In the genomic region with DNA sequence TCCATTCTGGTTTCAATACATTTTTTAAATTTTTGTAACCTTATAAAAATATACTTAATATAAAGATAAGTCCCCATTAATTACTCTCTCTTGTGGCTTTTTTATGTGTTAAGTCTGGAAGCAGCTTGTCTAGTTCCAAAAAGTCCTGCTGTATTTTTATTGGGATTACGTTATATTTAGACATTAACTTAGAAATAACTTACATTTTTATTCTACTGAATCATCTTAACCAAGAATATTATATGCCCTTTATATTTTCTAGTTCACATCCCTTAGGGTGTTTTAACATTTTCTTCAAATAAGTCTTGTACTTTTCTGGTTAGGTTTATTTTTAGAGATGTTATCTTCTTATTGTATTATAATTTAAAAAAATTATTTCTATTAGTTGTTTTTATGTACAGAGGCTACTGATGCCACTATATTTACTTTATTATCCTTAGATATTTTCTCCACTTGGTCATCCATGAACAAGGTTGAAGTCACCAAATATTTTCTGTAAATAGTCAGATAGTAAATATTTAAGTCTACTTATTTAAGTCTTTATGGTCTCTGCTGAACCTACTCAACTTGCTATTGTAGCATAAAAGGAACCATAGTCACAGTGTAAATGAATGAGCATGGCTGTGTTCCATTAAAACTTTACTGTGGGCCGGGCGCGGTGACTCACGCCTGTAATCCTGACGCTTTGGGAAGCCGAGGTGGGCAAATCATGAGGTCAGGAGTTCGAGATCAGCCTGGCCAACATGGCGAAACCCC, we compare ENCODE assay signal across 30 cellular contexts.
DNase-seq lines count a peak whose midpoint lies in the region; ATAC-seq and TF ChIP-seq lines count a peak whose summit lies in the region.
"Had no signal": no experiment of that assay in that cellular context is flagged by ENCODE, and none has a peak within 500 bp of the region (broad histone marks: within the 10 kb centered on the region; RNA-seq: fewer than 3 reads in every experiment).

No MANE protein-coding gene starts in this region.

- TF ChIP-seq CTCF in HFFc6 (IDR thresholded peaks at IDR 0.05) (no peak), GM20000 (IDR thresholded peaks at IDR 0.05; ENCODE audit: extremely low read depth, missing control alignments) (no peak)

- peak overlapping the region; percentile 51 for H3K27ac ChIP-seq in ACC112 (ENCODE audit: low read depth, low read length)
- H3K27ac ChIP-seq in SJSA1 = peak overlapping the region; percentile 81
- H3K27ac ChIP-seq: ascending aorta, foreskin keratinocyte, RWPE1, uterus had no signal

- no peak for ATAC-seq in GM21717 (IDR thresholded peaks at IDR 0.05; ENCODE audit: unreplicated experiment)
- ATAC-seq: activated T-helper 17 cell treated with anti-CD3 and anti-CD28 coated beads, Interleukin-2, amount 50 U/mL, for 72 hours; foreskin keratinocyte; left lobe of liver had no signal

- peaks cover 52% of the 10 kb centered on the region for H3K4me1 Mint-ChIP-seq in HFFc6 (ENCODE audit: low read depth)
- H3K4me1 Mint-ChIP-seq: activated T-helper 17 cell treated with anti-CD3 and anti-CD28 coated beads, Interleukin-2, amount 50 U/mL, for 72 hours; CD4-positive, CD25-positive, alpha-beta regulatory T cell; naive B cell had no signal

- H3K4me1 ChIP-seq in ACC112 (ENCODE audit: control insufficient read depth, insufficient read depth, low read length, unreplicated experiment) = peaks cover 3% of the 10 kb centered on the region
- peaks cover 41% of the 10 kb centered on the region for H3K4me1 ChIP-seq in SJSA1 (replicated peaks)
- H3K4me1 ChIP-seq: ascending aorta, foreskin keratinocyte, uterus had no signal

- H3K36me3 Mint-ChIP-seq in HFFc6 (ENCODE audit: low read depth) = peaks cover 12% of the 10 kb centered on the region
- H3K36me3 Mint-ChIP-seq: activated CD4-positive, alpha-beta memory T cell treated with anti-CD3 and anti-CD28 coated beads for 36 hours; activated naive CD8-positive, alpha-beta T cell; CD4-positive, CD25-positive, alpha-beta regulatory T cell; naive B cell had no signal

- DNase-seq in HFFc6 (peak; percentile 85), SJSA1 (ENCODE audit: low read depth in 1 of 2, low spot score in 2 of 2) (peak; percentile 74 to 78), iris pigment epithelial cell (ENCODE audit: low read depth) (peak; percentile 10), GM20000 (ENCODE audit: low spot score) (no peak), cerebellar cortex (ENCODE audit: low spot score) (no peak), NCI-H526 treated with DMSO at 0.1 percent for 48 hours (lab: John Stamatoyannopoulos, UW) (no peak)
- DNase-seq: activated CD4-positive, alpha-beta memory T cell treated with anti-CD3 and anti-CD28 coated beads for 36 hours; activated CD8-positive, alpha-beta memory T cell treated with anti-CD3 and anti-CD28 coated beads, Interleukin-2, amount 50 U/mL, for 48 hours; CD4-positive, CD25-positive, alpha-beta regulatory T cell; effector CD8-positive, alpha-beta T cell; GOT3; Kasumi-1; mesendoderm; naive B cell; NCI-H1048; NCI-H1694 treated with DMSO at 0.1 percent for 48 hours; NCI-H2171; SK-N-SH; stimulated activated CD4-positive, alpha-beta T cell treated with anti-CD3 and anti-CD28 coated beads, Interleukin-4, amount 100 ng/mL, for 24 hours; stimulated activated naive CD4-positive, alpha-beta T cell; uterus had no signal

- no peaks in the 10 kb centered on the region; the same call in 1 of the 2 replicates for H3K9me3 Mint-ChIP-seq in HFFc6
- H3K9me3 Mint-ChIP-seq: activated CD4-positive, alpha-beta memory T cell treated with anti-CD3 and anti-CD28 coated beads for 36 hours; activated T-helper 17 cell treated with anti-CD3 and anti-CD28 coated beads, Interleukin-2, amount 50 U/mL, for 72 hours; T-helper 2 cell treated with Interferon-gamma antibody and Interleukin-4, amounts not matched to agents 5 μg/mL and 100 μg/mL, for 36 hours had no signal

- H3K9me3 ChIP-seq in SJSA1 (replicated peaks) = no peaks in the 10 kb centered on the region
- H3K9me3 ChIP-seq: ascending aorta, SK-N-SH, uterus had no signal

- H3K4me3 ChIP-seq in ACC112 (ENCODE audit: low read depth, low read length) (no peak overlapping the region), SJSA1 (no peak overlapping the region)
- H3K4me3 ChIP-seq: ascending aorta, uterus had no signal

- no peaks in the 10 kb centered on the region for H3K79me2 ChIP-seq in ACC112 (ENCODE audit: control insufficient read depth, insufficient read depth, low read length, unreplicated experiment)

- no peaks in the 10 kb centered on the region; the same call in 1 of the 2 replicates for H3K27me3 Mint-ChIP-seq in HFFc6 (ENCODE audit: insufficient read depth)
- H3K27me3 Mint-ChIP-seq: activated T-helper 17 cell treated with anti-CD3 and anti-CD28 coated beads, Interleukin-2, amount 50 U/mL, for 72 hours had no signal

- H2AFZ ChIP-seq in ACC112 (ENCODE audit: low read length, unreplicated experiment) = no peak overlapping the region

- H3K36me3 ChIP-seq in ACC112 (ENCODE audit: insufficient read depth, low read length) (no peaks in the 10 kb centered on the region), SJSA1 (no peaks in the 10 kb centered on the region)
- H3K36me3 ChIP-seq: ascending aorta, uterus had no signal

- H3K27me3 ChIP-seq in ACC112 (ENCODE audit: insufficient read depth, low read length) (no peaks in the 10 kb centered on the region), SJSA1 (replicated peaks) (no peaks in the 10 kb centered on the region)
- H3K27me3 ChIP-seq: ascending aorta, foreskin keratinocyte, uterus had no signal

- H3K4me3 Mint-ChIP-seq in HFFc6 = peak overlapping the region; percentile 55
- H3K4me3 Mint-ChIP-seq: activated CD4-positive, alpha-beta memory T cell treated with anti-CD3 and anti-CD28 coated beads for 36 hours; activated naive CD8-positive, alpha-beta T cell; activated T-helper 17 cell treated with anti-CD3 and anti-CD28 coated beads, Interleukin-2, amount 50 U/mL, for 72 hours; CD4-positive, CD25-positive, alpha-beta regulatory T cell; naive B cell; T-helper 2 cell treated with Interferon-gamma antibody and Interleukin-4, amounts not matched to agents 5 μg/mL and 100 μg/mL, for 36 hours had no signal

- H3K27ac Mint-ChIP-seq in HFFc6 = peak overlapping the region; percentile 88
- H3K27ac Mint-ChIP-seq: activated CD4-positive, alpha-beta memory T cell treated with anti-CD3 and anti-CD28 coated beads for 36 hours; activated naive CD8-positive, alpha-beta T cell; activated T-helper 17 cell treated with anti-CD3 and anti-CD28 coated beads, Interleukin-2, amount 50 U/mL, for 72 hours; CD4-positive, CD25-positive, alpha-beta regulatory T cell; naive B cell; T-helper 2 cell treated with Interferon-gamma antibody and Interleukin-4, amounts not matched to agents 5 μg/mL and 100 μg/mL, for 36 hours had no signal

Comparison
In these comparisons a context has a peak if more than half of its experiments do, and no peak if none do; other contexts are left out.
1. DNase-seq: peak in HFFc6 (single experiment), SJSA1 (2 of 2) and iris pigment epithelial cell (single experiment); none in GM20000 (single experiment), cerebellar cortex (single experiment) and NCI-H526 treated with DMSO at 0.1 percent for 48 hours (single experiment).